8 cellular contexts compared by ENCODE assay signal in genomic region chr12:19757317-19757877, GRCh38.
DNase-seq lines count a peak whose midpoint lies in the region; ATAC-seq and TF ChIP-seq lines count a peak whose summit lies in the region.

No MANE protein-coding gene starts in this region.

- H3K9me3 Mint-ChIP-seq in nephron progenitor cell, result peaks cover 15% of the 10 kb centered on the region

- peak; percentile 73 for ATAC-seq in GM19035 (IDR thresholded peaks at IDR 0.05; ENCODE audit: unreplicated experiment)
- ATAC-seq in HG02678 (IDR thresholded peaks at IDR 0.05; ENCODE audit: unreplicated experiment), result no peak
- ATAC-seq in T-helper 17 cell, result no peak
- ATAC-seq in GM19328 (IDR thresholded peaks at IDR 0.05; ENCODE audit: unreplicated experiment), result no peak

- H3K27ac Mint-ChIP-seq in nephron progenitor cell (no peak overlapping the region), T-helper 17 cell (no peak overlapping the region)

- no peaks in the 10 kb centered on the region for H3K36me3 Mint-ChIP-seq in nephron progenitor cell (ENCODE audit: low read depth)
- no peaks in the 10 kb centered on the region for H3K36me3 Mint-ChIP-seq in T-helper 17 cell (ENCODE audit: low read depth)

- H3K4me3 Mint-ChIP-seq in nephron progenitor cell (no peak overlapping the region), T-helper 17 cell (no peak overlapping the region)

- H3K27me3 Mint-ChIP-seq in nephron progenitor cell (ENCODE audit: low read depth, poor library complexity) (peaks cover 3% of the 10 kb centered on the region), T-helper 17 cell (peaks cover 5% of the 10 kb centered on the region)

- no peaks in the 10 kb centered on the region for H3K9me3 ChIP-seq in T-helper 17 cell (ENCODE audit: control insufficient read depth, low read length, poor library complexity, severe bottlenecking)

- no peaks in the 10 kb centered on the region for H3K4me1 Mint-ChIP-seq in nephron progenitor cell
- H3K4me1 Mint-ChIP-seq in T-helper 17 cell, result no peaks in the 10 kb centered on the region

- peak; percentile 18 for DNase-seq in AG08395 (ENCODE audit: low spot score)
- peak; percentile 52 for DNase-seq in NCI-H345 (lab: John Stamatoyannopoulos, UW)
- peak; percentile 65 for DNase-seq in dermis blood vessel endothelial cell
- no peak for DNase-seq in nephron progenitor cell
- DNase-seq in T-helper 17 cell, result no peak

- TF ChIP-seq CTCF in nephron progenitor cell (IDR thresholded peaks at IDR 0.05), result peak; percentile 56

Comparison
In these comparisons a context has a peak if more than half of its experiments do, and no peak if none do; other contexts are left out.
1. DNase-seq: peak in AG08395 (single experiment), NCI-H345 (single experiment) and dermis blood vessel endothelial cell (single experiment); none in nephron progenitor cell (single experiment) and T-helper 17 cell (0 of 3).